ENCODE assay signal across 8 cellular contexts in the genomic region with DNA sequence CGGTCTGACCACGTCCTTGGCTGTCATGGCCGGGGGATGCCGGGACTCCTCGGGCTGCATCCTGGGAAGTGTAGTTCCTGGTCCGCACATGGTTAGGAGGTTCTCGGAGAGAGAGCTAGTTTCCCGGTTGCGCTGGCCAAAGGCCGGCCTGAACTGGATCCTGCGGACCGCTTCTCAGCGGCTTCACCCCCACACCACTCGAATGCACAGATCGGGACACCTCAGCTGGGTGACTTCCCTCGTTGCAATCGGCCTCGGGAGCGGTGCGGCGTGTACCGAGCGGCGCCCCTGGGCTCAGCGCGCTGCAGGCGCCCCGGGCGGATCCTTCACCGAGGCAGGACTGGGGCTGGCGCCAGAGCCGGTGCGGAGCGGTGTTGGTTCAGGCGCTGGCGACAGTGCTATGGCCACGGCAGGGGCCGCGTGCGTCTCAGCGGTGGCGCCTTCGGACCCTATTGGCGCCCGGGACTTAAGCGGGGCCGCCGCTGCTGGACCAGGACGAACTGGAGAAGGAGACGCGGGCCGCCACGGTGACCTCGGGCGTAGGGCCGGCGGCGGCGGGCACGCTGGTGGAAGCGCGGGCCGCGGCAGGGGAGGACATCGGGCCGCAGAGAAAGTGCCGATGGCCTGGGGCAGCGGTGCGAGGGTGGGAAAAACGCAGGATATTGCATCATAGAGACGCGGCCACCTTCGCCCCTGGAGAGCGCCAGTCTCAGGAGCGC. TPM values are rescaled to one million over a fixed set of nuclear protein-coding genes. Genes with fewer than 3 reads are reported as not detected.
DNase-seq lines count a peak whose midpoint lies in the region; ATAC-seq and TF ChIP-seq lines count a peak whose summit lies in the region.

No MANE protein-coding gene starts in this region.

- H3K27me3 Mint-ChIP-seq in activated T-helper 17 cell treated with anti-CD3 and anti-CD28 coated beads, Interleukin-2, amount 50 U/mL, for 72 hours = peaks cover 6% of the 10 kb centered on the region
- H3K27me3 Mint-ChIP-seq in naive thymus-derived CD4-positive, alpha-beta T cell = peaks cover 0 to 5% (median 0%) of the 10 kb centered on the region in 5 donors
- H3K27me3 Mint-ChIP-seq in stimulated activated naive CD8-positive, alpha-beta T cell treated with anti-CD3 and anti-CD28 coated beads, Interleukin-15, Interleukin-2, amounts not matched to agents 100 ng/mL and 50 ng/mL, for 24 hours = peaks cover 3% of the 10 kb centered on the region

- intact Hi-C loops in PC-3 (cut with micrococcal nuclease) = no loop called here
- intact Hi-C loops in naive thymus-derived CD4-positive, alpha-beta T cell (cut with micrococcal nuclease) = loop anchor here (1.0 kb wide), 2 partner anchors 13 to 39 kb away; a partner anchor contains a TSS

- ATAC-seq in HG03432 (IDR thresholded peaks at IDR 0.05; ENCODE audit: unreplicated experiment) (peak; percentile 67), PC-3 (peak; percentile 79)
- ATAC-seq in activated T-helper 17 cell treated with anti-CD3 and anti-CD28 coated beads, Interleukin-2, amount 50 U/mL, for 72 hours (replicated peaks) = peak; percentile 73
- peak; percentile 84 for ATAC-seq in naive thymus-derived CD4-positive, alpha-beta T cell

- peak overlapping the region; percentile 94 for H3K9ac ChIP-seq in PC-3 (ENCODE audit: low read length)

- DNase-seq in GM13977 (ENCODE audit: low spot score) = peak; percentile 86
- DNase-seq in PC-3 = peak; percentile 70
- peak; percentile 75 for DNase-seq in fibroblast of peridontal ligament (ENCODE audit: extremely low read depth)
- DNase-seq in naive thymus-derived CD4-positive, alpha-beta T cell = peak; percentile 32 to 64 (median 51)

- peak overlapping the region; percentile 79 for H2AFZ ChIP-seq in PC-3 (ENCODE audit: low read length)

- H3K4me1 ChIP-seq in PC-3 (ENCODE audit: insufficient read depth, low read length) = peaks cover 5% of the 10 kb centered on the region
- peaks cover 0 to 4% of the 10 kb centered on the region in 2 donors for H3K4me1 ChIP-seq in naive thymus-derived CD4-positive, alpha-beta T cell (ENCODE audit: control insufficient read depth in 2 of 2, insufficient read depth in 2 of 2, low read length in 2 of 2)

- POLR2A ChIA-PET in PC-3 (lab: Charles Lee; ENCODE audit: unreplicated experiment) = interaction anchor here (0.6 kb wide), 1 partner anchor 79 kb away, joined by 9 read pairs; no protein-coding TSS in a partner anchor
- POLR2A ChIA-PET in naive thymus-derived CD4-positive, alpha-beta T cell (lab: Charles Lee) = interaction anchor here (0.5 to 2.6 kb wide), 10 partner anchors 8 to 676 kb away, joined by 3 to 9 read pairs (median 4); a partner anchor contains a TSS

- H3K27ac ChIP-seq in 22Rv1 = peak overlapping the region; percentile 94
- H3K27ac ChIP-seq in PC-3 (ENCODE audit: low read length) = peak overlapping the region; percentile 73
- peak overlapping the region; percentile 62 for H3K27ac ChIP-seq in naive thymus-derived CD4-positive, alpha-beta T cell (ENCODE audit: low read depth, low read length)

- no peaks in the 10 kb centered on the region for H3K9me3 Mint-ChIP-seq in activated T-helper 17 cell treated with anti-CD3 and anti-CD28 coated beads, Interleukin-2, amount 50 U/mL, for 72 hours
- H3K9me3 Mint-ChIP-seq in naive thymus-derived CD4-positive, alpha-beta T cell = no peaks in the 10 kb centered on the region
- H3K9me3 Mint-ChIP-seq in stimulated activated naive CD8-positive, alpha-beta T cell treated with anti-CD3 and anti-CD28 coated beads, Interleukin-15, Interleukin-2, amounts not matched to agents 100 ng/mL and 50 ng/mL, for 24 hours = no peaks in the 10 kb centered on the region

- H3K4me3 Mint-ChIP-seq in activated T-helper 17 cell treated with anti-CD3 and anti-CD28 coated beads, Interleukin-2, amount 50 U/mL, for 72 hours = peak overlapping the region; percentile 76
- H3K4me3 Mint-ChIP-seq in naive thymus-derived CD4-positive, alpha-beta T cell = peak overlapping the region; percentile 85 to 97 (median 90)
- H3K4me3 Mint-ChIP-seq in stimulated activated naive CD8-positive, alpha-beta T cell treated with anti-CD3 and anti-CD28 coated beads, Interleukin-15, Interleukin-2, amounts not matched to agents 100 ng/mL and 50 ng/mL, for 24 hours = peak overlapping the region; percentile 93

- CTCF ChIA-PET in PC-3 (lab: Charles Lee) = no interaction called here
- CTCF ChIA-PET in naive thymus-derived CD4-positive, alpha-beta T cell (lab: Charles Lee) = interaction anchor here (0.7 kb wide), 1 partner anchor 11 kb away, joined by 3 read pairs; no protein-coding TSS in a partner anchor

- no peaks in the 10 kb centered on the region for H4K20me1 ChIP-seq in PC-3 (ENCODE audit: low read length)

- in situ Hi-C loops in GM13977 (cut with MboI; ENCODE audit: low pct_unique_long_range_greater_than_20kb, low sequenced_read_pairs, unreplicated experiment) = no loop called here

- H3K27ac Mint-ChIP-seq in activated T-helper 17 cell treated with anti-CD3 and anti-CD28 coated beads, Interleukin-2, amount 50 U/mL, for 72 hours = peak overlapping the region; percentile 28
- peak overlapping the region in 7 of 9 donors; percentile 34 to 95 (median 73) for H3K27ac Mint-ChIP-seq in naive thymus-derived CD4-positive, alpha-beta T cell
- peak overlapping the region; percentile 98 for H3K27ac Mint-ChIP-seq in stimulated activated naive CD8-positive, alpha-beta T cell treated with anti-CD3 and anti-CD28 coated beads, Interleukin-15, Interleukin-2, amounts not matched to agents 100 ng/mL and 50 ng/mL, for 24 hours

- no peaks in the 10 kb centered on the region for H3K79me2 ChIP-seq in PC-3 (ENCODE audit: low read length)

- no peaks in the 10 kb centered on the region for H3K9me2 ChIP-seq in PC-3 (replicated peaks; ENCODE audit: low read length)

- no peaks in the 10 kb centered on the region for H3K9me3 ChIP-seq in PC-3 (ENCODE audit: low read length)
- no peaks in the 10 kb centered on the region for H3K9me3 ChIP-seq in naive thymus-derived CD4-positive, alpha-beta T cell (ENCODE audit: control insufficient read depth in 2 of 3, low read length in 3 of 3)

- no peaks in the 10 kb centered on the region for H3F3A ChIP-seq in PC-3 (ENCODE audit: low read length, unreplicated experiment)

- H3K36me3 ChIP-seq in PC-3 (ENCODE audit: low read depth, low read length) = peaks cover 4% of the 10 kb centered on the region; the same call in 1 of the 2 replicates
- H3K36me3 ChIP-seq in naive thymus-derived CD4-positive, alpha-beta T cell (ENCODE audit: control insufficient read depth in 2 of 3, insufficient read depth in 3 of 3, low read length in 3 of 3) = peaks cover 0 to 40% (median 6%) of the 10 kb centered on the region in 3 experiments

- no TSS peak for BruUV-seq in PC-3 (replicated peaks; lab: Mats Ljungman, UMichigan)

- TF ChIP-seq CTCF in 22Rv1 (IDR thresholded peaks at IDR 0.05) (no peak), GM13977 (IDR thresholded peaks at IDR 0.05; ENCODE audit: extremely low read depth, insufficient read depth, missing control alignments) (no peak), PC-3 (conservative IDR thresholded peaks at IDR 0.05; ENCODE audit: low read depth, low read length) (no peak)

- peaks cover 17% of the 10 kb centered on the region for H3K4me1 Mint-ChIP-seq in activated T-helper 17 cell treated with anti-CD3 and anti-CD28 coated beads, Interleukin-2, amount 50 U/mL, for 72 hours
- peaks cover 15 to 40% (median 25%) of the 10 kb centered on the region in 7 donors for H3K4me1 Mint-ChIP-seq in naive thymus-derived CD4-positive, alpha-beta T cell
- peaks cover 24% of the 10 kb centered on the region for H3K4me1 Mint-ChIP-seq in stimulated activated naive CD8-positive, alpha-beta T cell treated with anti-CD3 and anti-CD28 coated beads, Interleukin-15, Interleukin-2, amounts not matched to agents 100 ng/mL and 50 ng/mL, for 24 hours (ENCODE audit: low read depth)

- peak overlapping the region; percentile 99 for H3K4me2 ChIP-seq in PC-3 (ENCODE audit: low read length)

- no peaks in the 10 kb centered on the region for H3K27me3 ChIP-seq in PC-3 (ENCODE audit: low read length)
- no peaks in the 10 kb centered on the region for H3K27me3 ChIP-seq in naive thymus-derived CD4-positive, alpha-beta T cell (ENCODE audit: control insufficient read depth in 2 of 2, insufficient read depth in 2 of 2, low read length in 2 of 2)

- peaks cover 47% of the 10 kb centered on the region for H3K36me3 Mint-ChIP-seq in activated T-helper 17 cell treated with anti-CD3 and anti-CD28 coated beads, Interleukin-2, amount 50 U/mL, for 72 hours (ENCODE audit: low read depth)
- H3K36me3 Mint-ChIP-seq in naive thymus-derived CD4-positive, alpha-beta T cell = peaks cover 0 to 19% (median 4%) of the 10 kb centered on the region in 5 donors
- H3K36me3 Mint-ChIP-seq in stimulated activated naive CD8-positive, alpha-beta T cell treated with anti-CD3 and anti-CD28 coated beads, Interleukin-15, Interleukin-2, amounts not matched to agents 100 ng/mL and 50 ng/mL, for 24 hours (ENCODE audit: low read depth) = peaks cover 38% of the 10 kb centered on the region

- H3K4me3 ChIP-seq in PC-3 (ENCODE audit: low read length) = peak overlapping the region; percentile 82
- H3K4me3 ChIP-seq in naive thymus-derived CD4-positive, alpha-beta T cell (ENCODE audit: low read length) = peak overlapping the region; percentile 57

RNA-seq across cellular contexts. Expression of a gene that starts 11.5 kb away (rescaled TPM):
- 7.8 and 8.4 TPM in 2 replicates for total RNA-seq in PC-3 (2014; rRNA removed)
- total RNA-seq in activated T-helper 17 cell treated with anti-CD3 and anti-CD28 coated beads, Interleukin-2, amount 50 U/mL, for 72 hours = under 1 TPM; 0.28 to 0.48 TPM
- 10 to 100 TPM in 1 of 5 experiments, 1 to 10 TPM in 4; 2.4 to 11.1 (median 4.2) TPM for total RNA-seq in naive thymus-derived CD4-positive, alpha-beta T cell
- 1 to 10 TPM in 1 of 2 donors, under 1 TPM in 1; 0.66 to 3.1 TPM for polyA plus RNA-seq in naive thymus-derived CD4-positive, alpha-beta T cell

RNA-seq across cellular contexts. Expression of a gene that starts 13.4 kb away (rescaled TPM):
- 64.1 and 80.2 TPM in 2 replicates for total RNA-seq in PC-3 (2014; rRNA removed)
- 10 to 100 TPM; 90.7 to 95.1 TPM for total RNA-seq in activated T-helper 17 cell treated with anti-CD3 and anti-CD28 coated beads, Interleukin-2, amount 50 U/mL, for 72 hours
- 100 to 1,000 TPM in 3 of 5 experiments, 10 to 100 TPM in 2; 68.7 to 122 (median 114) TPM for total RNA-seq in naive thymus-derived CD4-positive, alpha-beta T cell
- 10 to 100 TPM; 19.4 to 50.7 TPM for polyA plus RNA-seq in naive thymus-derived CD4-positive, alpha-beta T cell

RNA-seq across cellular contexts. Expression of a gene that starts 13.7 kb away (rescaled TPM):
- total RNA-seq in PC-3 (2014; rRNA removed) = 8.6 and 9.6 TPM in 2 replicates
- 1 to 10 TPM; 2.9 TPM for total RNA-seq in activated T-helper 17 cell treated with anti-CD3 and anti-CD28 coated beads, Interleukin-2, amount 50 U/mL, for 72 hours
- 1 to 10 TPM; 2.3 to 5.9 (median 2.9) TPM for total RNA-seq in naive thymus-derived CD4-positive, alpha-beta T cell
- under 1 TPM; 0.41 to 0.63 TPM for polyA plus RNA-seq in naive thymus-derived CD4-positive, alpha-beta T cell

RNA-seq across cellular contexts. Expression of a gene that starts 27.3 kb away (rescaled TPM):
- 28.6 and 30.9 TPM in 2 replicates for total RNA-seq in PC-3 (2014; rRNA removed)
- total RNA-seq in activated T-helper 17 cell treated with anti-CD3 and anti-CD28 coated beads, Interleukin-2, amount 50 U/mL, for 72 hours = 10 to 100 TPM; 30.0 to 43.3 TPM
- 10 to 100 TPM; 33.2 to 57.8 (median 46.7) TPM for total RNA-seq in naive thymus-derived CD4-positive, alpha-beta T cell
- 10 to 100 TPM; 37.2 to 43.5 TPM for polyA plus RNA-seq in naive thymus-derived CD4-positive, alpha-beta T cell

Comparison
In these comparisons a context has a peak if more than half of its experiments do, and no peak if none do; other contexts are left out.
1. Peak in every context shown above with its lines: DNase-seq, ATAC-seq, H3K4me3 ChIP-seq and H3K27ac ChIP-seq.
2. H3K27ac Mint-ChIP-seq: peak in every context shown above with its lines; median percentile 98 in stimulated activated naive CD8-positive, alpha-beta T cell treated with anti-CD3 and anti-CD28 coated beads, Interleukin-15, Interleukin-2, amounts not matched to agents 100 ng/mL and 50 ng/mL, for 24 hours; 73 in naive thymus-derived CD4-positive, alpha-beta T cell; 28 in activated T-helper 17 cell treated with anti-CD3 and anti-CD28 coated beads, Interleukin-2, amount 50 U/mL, for 72 hours.